9 cellular contexts compared by ENCODE assay signal in genomic region chr2:233470007-233470687, GRCh38.
DNase-seq lines count a peak whose midpoint lies in the region; ATAC-seq, FAIRE-seq and TF ChIP-seq lines count a peak whose summit lies in the region.
"Had no signal": no experiment of that assay in that cellular context is flagged by ENCODE, and none has a peak within 500 bp of the region (broad histone marks: within the 10 kb centered on the region; RNA-seq: fewer than 3 reads in every experiment).

No MANE protein-coding gene starts in this region.

- WGBS in HepG2 (ENCODE audit: low lambda C conversion rate), result 96% methylated on average over 14 of the region's 20 CpGs

- in situ Hi-C loops in HepG2 (cut with HindIII; ENCODE audit: extremely low pct_ligation_motif_present, low pct_unique_long_range_greater_than_20kb), result no loop called here

- H3K4me2 ChIP-seq in HepG2 (ENCODE audit: low read depth, low read length) (no peak overlapping the region), Karpas-422 (ENCODE audit: low read depth, low read length, poor library complexity, severe bottlenecking) (no peak overlapping the region)

- TF ChIP-seq POLR2A in HepG2 (IDR thresholded peaks at IDR 0.05; ENCODE audit: insufficient read depth in 1 of 2, low read depth in 2 of 2, low read length in 2 of 2), result no peak

- no peaks in the 10 kb centered on the region for H3K9me3 ChIP-seq in HepG2 (ENCODE audit: low read length)
- no peaks in the 10 kb centered on the region for H3K9me3 ChIP-seq in Karpas-422 (ENCODE audit: low read length)

- POLR2A ChIA-PET in HepG2 (lab: Yijun Ruan, JAX), result no interaction called here

- H3K79me2 ChIP-seq in HepG2 (ENCODE audit: insufficient read depth, low read length), result no peaks in the 10 kb centered on the region
- no peaks in the 10 kb centered on the region for H3K79me2 ChIP-seq in Karpas-422 (ENCODE audit: low read length)

- H3K9me3 Mint-ChIP-seq in stimulated activated naive B cell treated with anti-CD40 and anti-IgM and Interleukin-4, amounts not matched to agents 10 μg/mL and 1 μg/mL and 100 μg/mL, for 72 hours, result peaks cover 0 to 4% of the 10 kb centered on the region in 2 donors

- H3K9me2 ChIP-seq in Karpas-422 (replicated peaks; ENCODE audit: insufficient read depth, low read length), result no peaks in the 10 kb centered on the region

- H4K20me1 ChIP-seq in HepG2 (ENCODE audit: insufficient read depth, low read length) (no peaks in the 10 kb centered on the region), Karpas-422 (ENCODE audit: insufficient read depth, low read depth, low read length) (no peaks in the 10 kb centered on the region)

- H3K4me3 ChIP-seq in HepG2 (replicated peaks in 1 of 3; ENCODE audit: insufficient read depth in 1 of 3, low read depth in 2 of 3, low read length in 3 of 3) (no peak overlapping the region), Karpas-422 (ENCODE audit: low read length) (no peak overlapping the region)

- H3K4me1 Mint-ChIP-seq in stimulated activated naive B cell treated with anti-CD40 and anti-IgM and Interleukin-4, amounts not matched to agents 10 μg/mL and 1 μg/mL and 100 μg/mL, for 72 hours, result peaks cover 0 to 11% of the 10 kb centered on the region in 2 donors

- no peak for TF ChIP-seq RAD21 in HepG2 (CRISPR knock-in tag; IDR thresholded peaks at IDR 0.05)

- no TSS peak for BruUV-seq in HepG2 (replicated peaks; lab: Mats Ljungman, UMichigan)

- peaks cover 68 to 76% of the 10 kb centered on the region in 2 donors for H3K36me3 Mint-ChIP-seq in stimulated activated naive B cell treated with anti-CD40 and anti-IgM and Interleukin-4, amounts not matched to agents 10 μg/mL and 1 μg/mL and 100 μg/mL, for 72 hours

- no peak overlapping the region for H3K9ac ChIP-seq in HepG2 (ENCODE audit: insufficient read depth, low read depth, low read length)
- H3K9ac ChIP-seq in Karpas-422 (ENCODE audit: low read length), result no peak overlapping the region

- no peak overlapping the region for H3K4me3 Mint-ChIP-seq in stimulated activated naive B cell treated with anti-CD40 and anti-IgM and Interleukin-4, amounts not matched to agents 10 μg/mL and 1 μg/mL and 100 μg/mL, for 72 hours

- peaks cover 19 to 38% of the 10 kb centered on the region in 2 experiments; a peak in 4 of 5 replicates for H3K36me3 ChIP-seq in HepG2 (replicated peaks in 1 of 2; ENCODE audit: control insufficient read depth in 1 of 2, insufficient read depth in 2 of 2, low read length in 2 of 2)
- no peaks in the 10 kb centered on the region for H3K36me3 ChIP-seq in Karpas-422 (ENCODE audit: insufficient read depth, low read length)

- intact Hi-C loops in HepG2 (cut with micrococcal nuclease; ENCODE audit: unreplicated experiment), result no loop called here

- H3K27ac ChIP-seq in cingulate gyrus (ENCODE audit: low read depth, low read length) (peak overlapping the region; percentile 96), HepG2 (ENCODE audit: extremely low read length, insufficient read depth, low read length) (no peak overlapping the region), Karpas-422 (ENCODE audit: low read length) (no peak overlapping the region)

- no peaks in the 10 kb centered on the region for H3K27me3 Mint-ChIP-seq in stimulated activated naive B cell treated with anti-CD40 and anti-IgM and Interleukin-4, amounts not matched to agents 10 μg/mL and 1 μg/mL and 100 μg/mL, for 72 hours

- H2AFZ ChIP-seq in HepG2 (ENCODE audit: low read length) (no peak overlapping the region), Karpas-422 (ENCODE audit: low read length) (no peak overlapping the region)

- H3K4me1 ChIP-seq in HepG2 (ENCODE audit: insufficient read depth, low read length) (no peaks in the 10 kb centered on the region), Karpas-422 (ENCODE audit: low read length) (no peaks in the 10 kb centered on the region)

- no peak for TF ChIP-seq EP300 in HepG2 (IDR thresholded peaks at IDR 0.05; ENCODE audit: low read depth in 2 of 2, low read length in 2 of 2)
- no peak for TF ChIP-seq EP300 in HepG2 (CRISPR knock-in tag; IDR thresholded peaks at IDR 0.05; ENCODE audit: borderline replicate concordance)

- no peak for FAIRE-seq in HepG2 (lab: Jason Lieb, UNC)

- ATAC-seq in HepG2, result no peak
- ATAC-seq in stimulated activated naive B cell treated with anti-CD40 and anti-IgM and Interleukin-4, amounts not matched to agents 10 μg/mL and 1 μg/mL and 100 μg/mL, for 72 hours (replicated peaks), result no peak

- CTCF ChIA-PET in HepG2 (lab: Yijun Ruan, JAX; ENCODE audit: low intra/inter-chr PET ratio, low total read pairs), result no interaction called here

- no peak for DNase-seq in HepG2 (ENCODE audit: low spot score)
- no peak for DNase-seq in stimulated activated naive B cell treated with anti-CD40 and anti-IgM and Interleukin-4, amounts not matched to agents 10 μg/mL and 1 μg/mL and 100 μg/mL, for 72 hours
- DNase-seq in dermis blood vessel endothelial cell, result no peak
- DNase-seq in OCI-M2 (lab: John Stamatoyannopoulos, UW; ENCODE audit: unreplicated experiment), result no peak
- no peak for DNase-seq in HuH-7.5 (ENCODE audit: low spot score)
- no peak for DNase-seq in Karpas-422
- DNase-seq: DND-41 had no signal

- H3K27me3 ChIP-seq in HepG2 (ENCODE audit: control insufficient read depth in 1 of 2, insufficient read depth in 2 of 2, low read length in 2 of 2), result no peaks in the 10 kb centered on the region
- H3K27me3 ChIP-seq in Karpas-422 (ENCODE audit: low read length), result no peaks in the 10 kb centered on the region

- no peak for TF ChIP-seq CTCF in HepG2 (CRISPR knock-in tag; IDR thresholded peaks at IDR 0.05)

- H3K27ac Mint-ChIP-seq in stimulated activated naive B cell treated with anti-CD40 and anti-IgM and Interleukin-4, amounts not matched to agents 10 μg/mL and 1 μg/mL and 100 μg/mL, for 72 hours, result peak overlapping the region; percentile 87

TF ChIP-seq in PFSK-1, 5 proteins besides CTCF, POLR2A, EP300 and RAD21:
- TF ChIP-seq TAF1 (IDR thresholded peaks at IDR 0.05; ENCODE audit: borderline replicate concordance, insufficient read depth, low read length), result no peak
- TF ChIP-seq FOXP2 (optimal IDR thresholded peaks at IDR 0.05; ENCODE audit: borderline replicate concordance, extremely low read depth, extremely low read length, insufficient read depth), result peak; percentile 16

TF ChIP-seq in HepG2, 621 proteins besides CTCF, POLR2A, EP300 and RAD21:
- 0 out of 2 replicates have a peak, but pooled peaks have one; percentile 19 for TF ChIP-seq ZNF263 (CRISPR knock-in tag; IDR thresholded peaks at IDR 0.05)
- no peak for TF ChIP-seq KMT2B (CRISPR knock-in tag; IDR thresholded peaks at IDR 0.05)
